In the genomic region with DNA sequence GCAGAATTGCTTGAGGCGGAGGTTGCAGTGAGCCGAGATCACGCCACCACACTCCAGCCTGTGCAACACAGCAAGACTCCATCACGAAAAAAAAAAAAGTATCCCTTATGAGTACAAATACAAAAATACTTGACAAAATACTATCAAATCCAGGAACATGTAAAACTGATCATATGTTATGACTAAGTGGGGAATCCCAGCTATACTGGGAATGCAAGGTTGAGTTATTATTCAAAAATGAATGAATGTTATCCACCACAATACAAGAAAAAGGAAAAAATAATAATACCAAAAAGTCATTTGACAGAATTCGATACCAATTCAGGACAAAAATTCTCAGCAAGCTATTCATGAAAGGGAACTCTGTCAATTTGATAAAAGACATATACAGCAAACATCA, we compare ENCODE assay signal across 26 cellular contexts. TPM values are rescaled to one million over a fixed set of nuclear protein-coding genes. Genes with fewer than 3 reads are reported as not detected.
DNase-seq lines count a peak whose midpoint lies in the region; ATAC-seq, FAIRE-seq and TF ChIP-seq lines count a peak whose summit lies in the region.
"Had no signal": no experiment of that assay in that cellular context is flagged by ENCODE, and none has a peak within 500 bp of the region (broad histone marks: within the 10 kb centered on the region; RNA-seq: fewer than 3 reads in every experiment).

No MANE protein-coding gene starts in this region.

- peaks cover 13% of the 10 kb centered on the region for H3K36me3 ChIP-seq in RWPE2 (ENCODE audit: low read depth)
- H3K36me3 ChIP-seq in tibial nerve: peaks cover 0 to 9% (median 0%) of the 10 kb centered on the region in 3 donors
- H3K36me3 ChIP-seq: sigmoid colon, thoracic aorta had no signal

- no peaks in the 10 kb centered on the region for H3K36me3 Mint-ChIP-seq in CD4-positive, alpha-beta T cell (ENCODE audit: low read depth)
- H3K36me3 Mint-ChIP-seq: CD8-positive, alpha-beta T cell; natural killer cell treated with Interleukin-12 subunit alpha and Interleukin-12 subunit beta and Interleukin-15 and Interleukin-18, amount 100 ng/mL, for 72 hours had no signal

- TF ChIP-seq POLR2A in tibial nerve (IDR thresholded peaks at IDR 0.05): no peak

- peaks cover 19% of the 10 kb centered on the region for H3K4me1 ChIP-seq in RWPE2 (ENCODE audit: insufficient read depth, poor library complexity, severe bottlenecking)
- no peaks in the 10 kb centered on the region for H3K4me1 ChIP-seq in tibial nerve

- 0 out of 3 replicates have a peak, but pooled peaks have one; percentile 35 for ATAC-seq in RWPE2 (ENCODE audit: low read depth)
- ATAC-seq in CD4-positive, alpha-beta T cell (ENCODE audit: poor library complexity): no peak
- no peak for ATAC-seq in HG03025 (IDR thresholded peaks at IDR 0.05; ENCODE audit: low FRiP score, unreplicated experiment)
- ATAC-seq: activated CD4-positive, CD25-positive, alpha-beta regulatory T cell treated with anti-CD3 and anti-CD28 coated beads, Interleukin-2, amount 50 U/mL, for 24 hours; CD8-positive, alpha-beta T cell; esophagus mucosa; GM23338; left lobe of liver had no signal

- H3K27me3 ChIP-seq in RWPE2 (ENCODE audit: insufficient read depth, poor library complexity, severe bottlenecking) (no peaks in the 10 kb centered on the region), tibial nerve (no peaks in the 10 kb centered on the region)
- no peaks in the 10 kb centered on the region for H3K27me3 ChIP-seq in CD4-positive, alpha-beta T cell (ENCODE audit: control insufficient read depth, insufficient read depth, low read length)
- H3K27me3 ChIP-seq: sigmoid colon had no signal

- no peaks in the 10 kb centered on the region for H3K27me3 Mint-ChIP-seq in CD4-positive, alpha-beta T cell

- 89 to 91% methylated on average over 5 of the region's 5 CpGs for WGBS in tibial nerve, 2 donors

- H3K4me3 ChIP-seq in RWPE2 (ENCODE audit: severe bottlenecking) (no peak overlapping the region), fibroblast of the aortic adventitia (ENCODE audit: low read depth, low read length) (no peak overlapping the region), tibial nerve (no peak overlapping the region)
- H3K4me3 ChIP-seq: GM23338, sigmoid colon, thoracic aorta had no signal

- no peak for TF ChIP-seq EP300 in tibial nerve (IDR thresholded peaks at IDR 0.05)

- POLR2A ChIA-PET in CD4-positive, alpha-beta T cell (lab: Charles Lee): no interaction called here

- TF ChIP-seq CTCF in RWPE2 (IDR thresholded peaks at IDR 0.05; ENCODE audit: poor library complexity, severe bottlenecking): no peak
- TF ChIP-seq CTCF in fibroblast of the aortic adventitia (IDR thresholded peaks at IDR 0.05; ENCODE audit: insufficient read depth, low read length): no peak
- TF ChIP-seq CTCF in CD4-positive, alpha-beta T cell (IDR thresholded peaks at IDR 0.05): no peak
- TF ChIP-seq CTCF in tibial nerve (IDR thresholded peaks at IDR 0.05): no peak

- H3K4me1 Mint-ChIP-seq in CD4-positive, alpha-beta T cell (ENCODE audit: low read depth): no peaks in the 10 kb centered on the region
- H3K4me1 Mint-ChIP-seq: GM23338, mesothelial cell of epicardium had no signal

- H3K27ac ChIP-seq in RWPE2 (ENCODE audit: poor library complexity, severe bottlenecking): peak overlapping the region; percentile 15
- H3K27ac ChIP-seq in CD4-positive, alpha-beta T cell (ENCODE audit: low read depth, low read length): no peak overlapping the region
- H3K27ac ChIP-seq in tibial nerve: no peak overlapping the region
- H3K27ac ChIP-seq: sigmoid colon, thoracic aorta had no signal

- no peak overlapping the region for H3K4me3 Mint-ChIP-seq in CD4-positive, alpha-beta T cell
- H3K4me3 Mint-ChIP-seq: CD8-positive, alpha-beta T cell; GM23338; mesothelial cell of epicardium; natural killer cell treated with Interleukin-12 subunit alpha and Interleukin-12 subunit beta and Interleukin-15 and Interleukin-18, amount 100 ng/mL, for 72 hours had no signal

- intact Hi-C loops in CD4-positive, alpha-beta T cell (cut with DNase I, micrococcal nuclease): no loop called here

- no peak overlapping the region for H3K27ac Mint-ChIP-seq in CD4-positive, alpha-beta T cell
- H3K27ac Mint-ChIP-seq: CD8-positive, alpha-beta T cell; GM23338; mesothelial cell of epicardium; natural killer cell treated with Interleukin-12 subunit alpha and Interleukin-12 subunit beta and Interleukin-15 and Interleukin-18, amount 100 ng/mL, for 72 hours had no signal

- no peaks in the 10 kb centered on the region for H3K9me3 Mint-ChIP-seq in CD4-positive, alpha-beta T cell
- H3K9me3 Mint-ChIP-seq: CD8-positive, alpha-beta T cell; mesothelial cell of epicardium; natural killer cell treated with Interleukin-12 subunit alpha and Interleukin-12 subunit beta and Interleukin-15 and Interleukin-18, amount 100 ng/mL, for 72 hours had no signal

- DNase-seq in ELR (ENCODE audit: low read depth): peak; percentile 80
- no peak for DNase-seq in RWPE2 (ENCODE audit: low spot score)
- DNase-seq in fibroblast of the aortic adventitia (ENCODE audit: low read depth): peak; percentile 57
- DNase-seq in CD4-positive, alpha-beta T cell: no peak
- DNase-seq in tibial nerve (ENCODE audit: low spot score in 2 of 2): no peak
- no peak for DNase-seq in T-helper 9 cell
- DNase-seq: amygdala; CD8-positive, alpha-beta T cell; central memory CD4-positive, alpha-beta T cell; DMS153; effector CD8-positive, alpha-beta T cell; glutamatergic neuron; NCI-H1417 treated with DMSO at 0.1 percent for 48 hours; NCI-H2107; NCI-H510A treated with DMSO at 0.1 percent for 48 hours; sigmoid colon; stimulated activated naive CD4-positive, alpha-beta T cell had no signal

- no peaks in the 10 kb centered on the region for H3K9me3 ChIP-seq in RWPE2 (ENCODE audit: severe bottlenecking)
- H3K9me3 ChIP-seq in CD4-positive, alpha-beta T cell (ENCODE audit: control insufficient read depth, low read length): no peaks in the 10 kb centered on the region
- H3K9me3 ChIP-seq in tibial nerve: no peaks in the 10 kb centered on the region
- H3K9me3 ChIP-seq: sigmoid colon, thoracic aorta had no signal

- FAIRE-seq in A204.1 (lab: Jason Lieb, UNC): peak; percentile 77

- CTCF ChIA-PET in CD4-positive, alpha-beta T cell (lab: Charles Lee): no interaction called here

RNA-seq across cellular contexts. Expression of gene MOK, which starts 32.6 kb away (rescaled TPM):
- total RNA-seq in fibroblast of the aortic adventitia (ENCODE audit: low replicate concordance) (21.2 and 40.6 TPM in 2 replicates), tibial nerve (10 to 100 TPM; 27.6 to 29.3 (median 28.8) TPM)
- 1 to 10 TPM; 2.3 to 2.5 TPM for total RNA-seq in CD4-positive, alpha-beta T cell

RNA-seq across cellular contexts. Expression of gene ZNF839, which starts 47.2 kb away (rescaled TPM):
- total RNA-seq in fibroblast of the aortic adventitia (ENCODE audit: low replicate concordance) (2.8 and 7.5 TPM in 2 replicates), tibial nerve (10 to 100 TPM; 10.6 to 19.9 (median 13.8) TPM)
- 10 to 100 TPM; 25.4 to 28.1 TPM for total RNA-seq in CD4-positive, alpha-beta T cell

Comparison
In these comparisons a context has a peak if more than half of its experiments do, and no peak if none do; other contexts are left out.
1. DNase-seq: peak in ELR (single experiment) and fibroblast of the aortic adventitia (single experiment); none in RWPE2 (single experiment), CD4-positive, alpha-beta T cell (0 of 10), tibial nerve (0 of 2) and T-helper 9 cell (single experiment).